1 cellular context compared by ENCODE assay signal in the genomic region with DNA sequence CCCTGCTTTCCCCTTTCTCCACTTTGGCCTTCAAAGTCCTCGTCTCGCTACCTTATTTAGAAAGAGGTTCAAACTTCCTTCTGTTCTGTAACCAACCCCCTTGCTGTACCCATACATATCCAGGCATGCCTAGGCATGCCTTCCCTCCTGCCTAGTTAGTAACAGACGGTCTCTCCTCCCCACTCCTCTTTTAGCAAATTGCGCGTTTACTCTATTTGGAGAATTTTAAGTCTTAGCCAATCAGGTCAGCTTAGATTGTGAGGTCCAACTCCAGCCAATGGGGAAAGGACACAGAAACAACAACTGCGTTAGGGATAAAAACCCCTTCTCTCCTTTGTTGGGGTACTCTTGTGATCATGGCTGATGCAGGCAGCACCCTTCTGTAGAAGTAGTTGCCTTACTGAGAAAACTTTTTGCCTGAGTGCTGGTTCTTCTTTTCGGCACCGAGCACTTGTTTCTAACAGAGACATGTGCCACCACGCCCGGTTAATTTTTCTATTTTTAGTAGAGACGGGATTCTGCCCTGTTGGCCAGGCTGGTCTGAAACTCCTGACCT.
TF ChIP-seq lines count a peak whose summit lies in the region.

No MANE protein-coding gene starts in this region.

TF ChIP-seq in IMR-90, 13 proteins besides CTCF, POLR2A, EP300 and RAD21:
- no peak for TF ChIP-seq RCOR1 (IDR thresholded peaks at IDR 0.05; ENCODE audit: insufficient replicate concordance, low read length)
- no peak for TF ChIP-seq MXI1 (IDR thresholded peaks at IDR 0.05; ENCODE audit: borderline replicate concordance, low read depth, low read length)
- TF ChIP-seq MAZ (IDR thresholded peaks at IDR 0.05; ENCODE audit: borderline replicate concordance, low read depth, low read length) = no peak
- TF ChIP-seq NFE2L2 (IDR thresholded peaks at IDR 0.05; ENCODE audit: low read depth, low read length) = no peak
- no peak for TF ChIP-seq RFX5 (IDR thresholded peaks at IDR 0.05; ENCODE audit: low read depth, low read length)
- no peak for TF ChIP-seq CEBPB (IDR thresholded peaks at IDR 0.05; ENCODE audit: low read depth, low read length)
- TF ChIP-seq, protein P1, sequence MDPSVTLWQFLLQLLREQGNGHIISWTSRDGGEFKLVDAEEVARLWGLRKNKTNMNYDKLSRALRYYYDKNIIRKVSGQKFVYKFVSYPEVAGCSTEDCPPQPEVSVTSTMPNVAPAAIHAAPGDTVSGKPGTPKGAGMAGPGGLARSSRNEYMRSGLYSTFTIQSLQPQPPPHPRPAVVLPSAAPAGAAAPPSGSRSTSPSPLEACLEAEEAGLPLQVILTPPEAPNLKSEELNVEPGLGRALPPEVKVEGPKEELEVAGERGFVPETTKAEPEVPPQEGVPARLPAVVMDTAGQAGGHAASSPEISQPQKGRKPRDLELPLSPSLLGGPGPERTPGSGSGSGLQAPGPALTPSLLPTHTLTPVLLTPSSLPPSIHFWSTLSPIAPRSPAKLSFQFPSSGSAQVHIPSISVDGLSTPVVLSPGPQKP (IDR thresholded peaks at IDR 0.05; ENCODE audit: borderline replicate concordance, low read depth, low read length) = no peak
- TF ChIP-seq CHD1 (IDR thresholded peaks at IDR 0.05; ENCODE audit: low read depth, low read length) = no peak
- TF ChIP-seq BHLHE40 (IDR thresholded peaks at IDR 0.05; ENCODE audit: low read depth, low read length) = no peak
- TF ChIP-seq FOS (IDR thresholded peaks at IDR 0.05; ENCODE audit: low read depth, low read length) = no peak
- TF ChIP-seq, protein P2, sequence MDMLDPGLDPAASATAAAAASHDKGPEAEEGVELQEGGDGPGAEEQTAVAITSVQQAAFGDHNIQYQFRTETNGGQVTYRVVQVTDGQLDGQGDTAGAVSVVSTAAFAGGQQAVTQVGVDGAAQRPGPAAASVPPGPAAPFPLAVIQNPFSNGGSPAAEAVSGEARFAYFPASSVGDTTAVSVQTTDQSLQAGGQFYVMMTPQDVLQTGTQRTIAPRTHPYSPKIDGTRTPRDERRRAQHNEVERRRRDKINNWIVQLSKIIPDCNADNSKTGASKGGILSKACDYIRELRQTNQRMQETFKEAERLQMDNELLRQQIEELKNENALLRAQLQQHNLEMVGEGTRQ (IDR thresholded peaks at IDR 0.05; ENCODE audit: low read depth, low read length) = no peak
- no peak for TF ChIP-seq MAFK (IDR thresholded peaks at IDR 0.05; ENCODE audit: low read depth, low read length)
- no peak for TF ChIP-seq SMC3 (IDR thresholded peaks at IDR 0.05; ENCODE audit: low read depth, low read length)
